In genomic region chr6:38375341-38375740, GRCh38 we compare ENCODE assay signal across 32 cellular contexts.
"Had no signal": no experiment of that assay in that cellular context is flagged by ENCODE, and none has a peak within 500 bp of the region (broad histone marks: within the 10 kb centered on the region; RNA-seq: fewer than 3 reads in every experiment).

No MANE protein-coding gene starts in this region.

- DNase-seq: activated CD4-positive, alpha-beta T cell treated with anti-CD3 and anti-CD28 coated beads, Interleukin-2, amount 10 ng/mL, durations not matched to agents 24 days and 14 days; activated CD4-positive, alpha-beta T cell treated with anti-CD3 and anti-CD28 coated beads, Interleukin-2, amount 50 U/mL, for 48 hours; activated CD8-positive, alpha-beta T cell treated with anti-CD3 and anti-CD28 coated beads, Interleukin-2, amount 10 ng/mL, durations not matched to agents 7 days and 5 days; activated gamma-delta T cell treated with Interleukin-2 at 50 U/mL for 16 hours; activated naive CD4-positive, alpha-beta T cell treated with anti-CD3 and anti-CD28 coated beads for 36 hours; activated naive CD8-positive, alpha-beta T cell treated with anti-CD3 and anti-CD28 coated beads, Interleukin-2, amount 50 U/mL, for 24 hours; activated T-cell treated with anti-CD3 and anti-CD28 coated beads, Interleukin-2, amount 50 U/mL, for 24 hours; anterior cingulate cortex; caudate nucleus; Karpas-422; KBM-7; MM.1S; MV-4-11; NCI-H1092; NCI-H1436 treated with DMSO at 0.1 percent for 48 hours; NCI-H187; NCI-H2029 treated with DMSO at 0.1 percent for 48 hours; NCI-H2107; NCI-H2171; NCI-H510A; NCI-H526; NCI-H748 treated with DMSO at 0.1 percent for 48 hours; NK-92 treated with Interleukin-12 subunit alpha and Interleukin-12 subunit beta, amount 100 ng/mL, for 24 hours; PC-3; Peyer's patch; RPMI8226; SHP77 treated with DMSO at 0.1 percent for 48 hours; SW 1271; T-helper 1 cell; T1000 had no signal

- H3K27ac Mint-ChIP-seq: activated CD4-positive, alpha-beta T cell treated with anti-CD3 and anti-CD28 coated beads, Interleukin-2, amount 10 ng/mL, durations not matched to agents 24 days and 14 days; activated CD8-positive, alpha-beta T cell treated with anti-CD3 and anti-CD28 coated beads, Interleukin-2, amount 10 ng/mL, durations not matched to agents 7 days and 5 days; activated naive CD4-positive, alpha-beta T cell treated with anti-CD3 and anti-CD28 coated beads for 36 hours; activated naive CD8-positive, alpha-beta T cell; activated naive CD8-positive, alpha-beta T cell treated with anti-CD3 and anti-CD28 coated beads, Interleukin-2, amount 50 U/mL, for 24 hours; activated T-cell treated with anti-CD3 and anti-CD28 coated beads, Interleukin-2, amount 50 U/mL, for 24 hours; brain had no signal

- H3K4me1 Mint-ChIP-seq: activated CD4-positive, alpha-beta T cell treated with anti-CD3 and anti-CD28 coated beads, Interleukin-2, amount 10 ng/mL, durations not matched to agents 24 days and 14 days; activated naive CD8-positive, alpha-beta T cell treated with anti-CD3 and anti-CD28 coated beads, Interleukin-2, amount 50 U/mL, for 24 hours had no signal

- ATAC-seq: activated CD8-positive, alpha-beta T cell treated with anti-CD3 and anti-CD28 coated beads, Interleukin-2, amount 10 ng/mL, durations not matched to agents 7 days and 5 days; activated naive CD8-positive, alpha-beta T cell treated with anti-CD3 and anti-CD28 coated beads, Interleukin-2, amount 50 U/mL, for 24 hours; PC-3 had no signal

- H3K36me3 Mint-ChIP-seq: brain had no signal

- H3K4me3 Mint-ChIP-seq: activated CD4-positive, alpha-beta T cell treated with anti-CD3 and anti-CD28 coated beads, Interleukin-2, amount 10 ng/mL, durations not matched to agents 24 days and 14 days; activated CD8-positive, alpha-beta T cell treated with anti-CD3 and anti-CD28 coated beads, Interleukin-2, amount 10 ng/mL, durations not matched to agents 7 days and 5 days; activated naive CD4-positive, alpha-beta T cell treated with anti-CD3 and anti-CD28 coated beads for 36 hours; activated naive CD8-positive, alpha-beta T cell; activated naive CD8-positive, alpha-beta T cell treated with anti-CD3 and anti-CD28 coated beads, Interleukin-2, amount 50 U/mL, for 24 hours; activated T-cell treated with anti-CD3 and anti-CD28 coated beads, Interleukin-2, amount 50 U/mL, for 24 hours; brain had no signal

- H3K27me3 Mint-ChIP-seq: activated naive CD8-positive, alpha-beta T cell; activated naive CD8-positive, alpha-beta T cell treated with anti-CD3 and anti-CD28 coated beads, Interleukin-2, amount 50 U/mL, for 24 hours; activated T-cell treated with anti-CD3 and anti-CD28 coated beads, Interleukin-2, amount 50 U/mL, for 24 hours; brain had no signal

- H3K9me3 Mint-ChIP-seq: activated CD4-positive, alpha-beta T cell treated with anti-CD3 and anti-CD28 coated beads, Interleukin-2, amount 10 ng/mL, durations not matched to agents 24 days and 14 days; activated naive CD4-positive, alpha-beta T cell treated with anti-CD3 and anti-CD28 coated beads for 36 hours; activated naive CD8-positive, alpha-beta T cell treated with anti-CD3 and anti-CD28 coated beads, Interleukin-2, amount 50 U/mL, for 24 hours; activated T-cell treated with anti-CD3 and anti-CD28 coated beads, Interleukin-2, amount 50 U/mL, for 24 hours; brain had no signal
